Comparison of ENCODE assay signal across 1 cellular context in genomic region chr7:197413-198335, GRCh38.
TF ChIP-seq lines count a peak whose summit lies in the region.

No MANE protein-coding gene starts in this region.

TF ChIP-seq in HepG2, 621 proteins besides CTCF, POLR2A, EP300 and RAD21 (continued from another document and continues in another):
- TF ChIP-seq CEBPZ (IDR thresholded peaks at IDR 0.05; ENCODE audit: low read length) (no peak), PRDM4 (CRISPR knock-in tag; IDR thresholded peaks at IDR 0.05; ENCODE audit: borderline replicate concordance) (no peak), CCDC6 (CRISPR knock-in tag; IDR thresholded peaks at IDR 0.05) (peak; percentile 67; the same call in 1 of the 2 replicates), NFYC (CRISPR knock-in tag; IDR thresholded peaks at IDR 0.05) (no peak), ZNF414 (CRISPR knock-in tag; IDR thresholded peaks at IDR 0.05) (no peak), NR0B2 (CRISPR knock-in tag; IDR thresholded peaks at IDR 0.05) (no peak), TARDBP (CRISPR knock-in tag; IDR thresholded peaks at IDR 0.05) (peak; percentile 42; the same call in 1 of the 2 replicates), ATF1 (CRISPR knock-in tag; IDR thresholded peaks at IDR 0.05) (no peak), NFE2L1 (CRISPR knock-in tag; IDR thresholded peaks at IDR 0.05; ENCODE audit: borderline replicate concordance) (no peak), HNF1A (IDR thresholded peaks at IDR 0.05; ENCODE audit: low read depth) (peak; percentile 95), HNF1A (CRISPR knock-in tag; IDR thresholded peaks at IDR 0.05; ENCODE audit: borderline replicate concordance) (peak; percentile 97), ELF3 (CRISPR knock-in tag; IDR thresholded peaks at IDR 0.05) (no peak), GATAD1 (CRISPR knock-in tag; IDR thresholded peaks at IDR 0.05) (0 out of 2 replicates have a peak, but pooled peaks have one; percentile 20), SP1 (IDR thresholded peaks at IDR 0.05) (no peak), SP1 (CRISPR knock-in tag; IDR thresholded peaks at IDR 0.05) (no peak), RCOR2 (CRISPR knock-in tag; IDR thresholded peaks at IDR 0.05) (no peak), STAG1 (CRISPR knock-in tag; IDR thresholded peaks at IDR 0.05) (no peak), RAD51 (IDR thresholded peaks at IDR 0.05; ENCODE audit: borderline replicate concordance) (no peak), DNMT3B (CRISPR knock-in tag; conservative IDR thresholded peaks at IDR 0.05) (no peak), HES4 (CRISPR knock-in tag; IDR thresholded peaks at IDR 0.05; ENCODE audit: borderline replicate concordance) (0 out of 2 replicates have a peak, but pooled peaks have one; percentile 61), KLF13 (CRISPR knock-in tag; IDR thresholded peaks at IDR 0.05) (no peak), FOXK2 (IDR thresholded peaks at IDR 0.05) (no peak), DDIT3 (CRISPR knock-in tag; IDR thresholded peaks at IDR 0.05) (no peak), ZNF775 (CRISPR knock-in tag; IDR thresholded peaks at IDR 0.05; ENCODE audit: borderline replicate concordance) (no peak), ZNF709 (CRISPR knock-in tag; IDR thresholded peaks at IDR 0.05) (no peak), ZBTB2 (CRISPR knock-in tag; IDR thresholded peaks at IDR 0.05; ENCODE audit: low read depth) (no peak), IKZF4 (CRISPR knock-in tag; IDR thresholded peaks at IDR 0.05; ENCODE audit: borderline replicate concordance, low read depth, not compliant biosample characterization) (no peak), HNF4A (CRISPR knock-in tag; IDR thresholded peaks at IDR 0.05) (peak; percentile 83), ZNF205 (CRISPR knock-in tag; IDR thresholded peaks at IDR 0.05) (no peak), TFDP1 (CRISPR knock-in tag; IDR thresholded peaks at IDR 0.05; ENCODE audit: borderline replicate concordance) (peak; percentile 49; the same call in 1 of the 2 replicates), ARHGAP35 (CRISPR knock-in tag; IDR thresholded peaks at IDR 0.05; ENCODE audit: borderline replicate concordance) (no peak), ZFP36 (IDR thresholded peaks at IDR 0.05; ENCODE audit: borderline replicate concordance, low read depth, low read length, partially characterized antibody) (no peak), STAT6 (CRISPR knock-in tag; IDR thresholded peaks at IDR 0.05; ENCODE audit: borderline replicate concordance) (no peak), NRL (CRISPR knock-in tag; IDR thresholded peaks at IDR 0.05; ENCODE audit: borderline replicate concordance) (peak; percentile 76), SMYD3 (CRISPR knock-in tag; IDR thresholded peaks at IDR 0.05) (no peak), ZBTB26 (CRISPR knock-in tag; IDR thresholded peaks at IDR 0.05; ENCODE audit: borderline replicate concordance) (no peak), CREB1 (IDR thresholded peaks at IDR 0.05) (no peak), CREB1 (CRISPR knock-in tag; IDR thresholded peaks at IDR 0.05) (no peak), NCOA1 (CRISPR knock-in tag; IDR thresholded peaks at IDR 0.05) (no peak), KLF12 (CRISPR knock-in tag; IDR thresholded peaks at IDR 0.05; ENCODE audit: borderline replicate concordance) (no peak), ZNF598 (CRISPR knock-in tag; IDR thresholded peaks at IDR 0.05; ENCODE audit: borderline replicate concordance) (no peak), EHMT2 (IDR thresholded peaks at IDR 0.05; ENCODE audit: borderline replicate concordance, low read depth, low read length) (no peak), HNRNPK (IDR thresholded peaks at IDR 0.05; ENCODE audit: low read depth, low read length, poor library complexity, severe bottlenecking) (no peak), PHF8 (CRISPR knock-in tag; IDR thresholded peaks at IDR 0.05) (no peak)
